19 cellular contexts compared by ENCODE assay signal in the genomic region with DNA sequence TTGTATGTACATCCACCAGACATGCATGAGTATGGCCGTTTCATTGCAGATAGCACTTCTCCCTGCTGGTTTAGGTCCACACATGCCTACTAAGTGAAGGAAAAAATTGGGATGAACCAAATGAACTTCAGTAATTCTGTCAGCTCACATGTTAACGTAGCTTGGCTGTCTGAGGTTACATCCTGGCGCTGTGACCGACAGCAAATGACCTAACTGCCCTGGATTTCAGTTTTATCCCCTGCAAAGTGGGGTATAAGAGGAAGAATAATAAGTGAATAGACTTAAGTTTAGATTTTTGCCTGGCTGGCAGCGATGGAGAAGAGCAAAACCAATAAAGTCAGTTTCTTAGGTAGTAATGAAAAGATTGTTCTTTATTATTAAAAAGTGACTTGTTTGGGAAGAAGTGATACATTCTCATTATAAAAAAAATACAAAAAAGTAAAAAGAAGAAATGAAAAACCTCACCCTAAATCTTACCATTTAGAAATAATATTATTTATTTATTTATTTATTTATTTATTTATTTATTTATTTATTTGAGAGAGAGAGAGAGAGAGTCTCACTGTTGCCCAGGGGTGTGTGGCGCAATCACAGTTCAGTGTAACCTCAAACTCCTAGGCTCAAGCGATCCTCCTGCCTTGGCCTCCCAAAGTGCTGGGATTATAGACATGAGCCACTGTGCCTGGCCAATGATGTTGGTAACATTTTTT. TPM values are rescaled to one million over a fixed set of nuclear protein-coding genes. Genes with fewer than 3 reads are reported as not detected.
DNase-seq lines count a peak whose midpoint lies in the region; ATAC-seq and TF ChIP-seq lines count a peak whose summit lies in the region.
"Had no signal": no experiment of that assay in that cellular context is flagged by ENCODE, and none has a peak within 500 bp of the region (broad histone marks: within the 10 kb centered on the region; RNA-seq: fewer than 3 reads in every experiment).

No MANE protein-coding gene starts in this region.

- CTCF ChIA-PET in HEK293 (lab: Yijun Ruan, JAX) = no interaction called here

- no peaks in the 10 kb centered on the region for H3K4me1 ChIP-seq in HEK293 (ENCODE audit: control insufficient read depth, insufficient read depth, low read length)

- DNase-seq in astrocyte of the hippocampus (ENCODE audit: low read depth, low spot score) (peak; percentile 58), glomerular visceral epithelial cell (ENCODE audit: extremely low spot score) (peak; percentile 74), osteocyte (ENCODE audit: extremely low spot score, unreplicated experiment) (no peak), cerebellar nuclear complex (lab: John Stamatoyannopoulos, UW) (no peak), AG08395 (ENCODE audit: low spot score) (no peak)
- DNase-seq in activated T-helper 2 cell treated with anti-CD3 and anti-CD28 coated beads, Interferon-gamma antibody, Interleukin-2, Interleukin-4, amounts not matched to agents 10 μg/mL and 5 μg/mL and 100 μg/mL, durations not matched to agents 14 hours and 24 hours and 36 hours (ENCODE audit: low spot score) = no peak
- no peak for DNase-seq in stimulated activated naive B cell treated with anti-CD40 and anti-IgM and Interleukin-4, amounts not matched to agents 10 μg/mL and 1 μg/mL and 100 μg/mL, for 72 hours
- DNase-seq: C1 segment of cervical spinal cord; CD8-positive, alpha-beta memory T cell; DMS53; NCI-H1105; NCI-H1694; NCI-H2107; NCI-H510A; NCI-H774; Right ventricle myocardium superior had no signal

- POLR2A ChIA-PET in HEK293 (lab: Yijun Ruan, JAX) = no interaction called here

- H3K9me3 Mint-ChIP-seq in osteocyte (ENCODE audit: unreplicated experiment) = no peaks in the 10 kb centered on the region
- no peaks in the 10 kb centered on the region for H3K9me3 Mint-ChIP-seq in activated T-helper 2 cell treated with anti-CD3 and anti-CD28 coated beads, Interferon-gamma antibody, Interleukin-2, Interleukin-4, amounts not matched to agents 10 μg/mL and 5 μg/mL and 100 μg/mL, durations not matched to agents 14 hours and 24 hours and 36 hours
- peaks cover 0 to 3% of the 10 kb centered on the region in 2 donors for H3K9me3 Mint-ChIP-seq in stimulated activated naive B cell treated with anti-CD40 and anti-IgM and Interleukin-4, amounts not matched to agents 10 μg/mL and 1 μg/mL and 100 μg/mL, for 72 hours

- peaks cover 18% of the 10 kb centered on the region for H3K36me3 Mint-ChIP-seq in osteocyte (ENCODE audit: unreplicated experiment)
- H3K36me3 Mint-ChIP-seq in activated T-helper 2 cell treated with anti-CD3 and anti-CD28 coated beads, Interferon-gamma antibody, Interleukin-2, Interleukin-4, amounts not matched to agents 10 μg/mL and 5 μg/mL and 100 μg/mL, durations not matched to agents 14 hours and 24 hours and 36 hours (ENCODE audit: low read depth) = no peaks in the 10 kb centered on the region
- no peaks in the 10 kb centered on the region for H3K36me3 Mint-ChIP-seq in stimulated activated naive B cell treated with anti-CD40 and anti-IgM and Interleukin-4, amounts not matched to agents 10 μg/mL and 1 μg/mL and 100 μg/mL, for 72 hours
- H3K36me3 Mint-ChIP-seq: CD8-positive, alpha-beta memory T cell had no signal

- intact Hi-C loops in activated T-helper 2 cell treated with anti-CD3 and anti-CD28 coated beads, Interferon-gamma antibody, Interleukin-2, Interleukin-4, amounts not matched to agents 10 μg/mL and 5 μg/mL and 100 μg/mL, durations not matched to agents 14 hours and 24 hours and 36 hours (cut with micrococcal nuclease) = no loop called here

- no peak for TF ChIP-seq CTCF in HEK293 (tag by site-specific recombination; IDR thresholded peaks at IDR 0.05)
- no peak for TF ChIP-seq CTCF in osteocyte (IDR thresholded peaks at IDR 0.05)

- H3K36me3 ChIP-seq in HEK293 (ENCODE audit: control insufficient read depth in 2 of 2, insufficient read depth in 1 of 2, low read length in 2 of 2) = peaks cover 0 to 3% of the 10 kb centered on the region in 2 experiments; a peak in 1 of 3 replicates

- no peak overlapping the region for H3K4me3 Mint-ChIP-seq in osteocyte (ENCODE audit: unreplicated experiment)
- no peak overlapping the region for H3K4me3 Mint-ChIP-seq in activated T-helper 2 cell treated with anti-CD3 and anti-CD28 coated beads, Interferon-gamma antibody, Interleukin-2, Interleukin-4, amounts not matched to agents 10 μg/mL and 5 μg/mL and 100 μg/mL, durations not matched to agents 14 hours and 24 hours and 36 hours (ENCODE audit: low read depth)
- no peak overlapping the region for H3K4me3 Mint-ChIP-seq in stimulated activated naive B cell treated with anti-CD40 and anti-IgM and Interleukin-4, amounts not matched to agents 10 μg/mL and 1 μg/mL and 100 μg/mL, for 72 hours
- H3K4me3 Mint-ChIP-seq: CD8-positive, alpha-beta memory T cell had no signal

- no peak overlapping the region for H3K4me3 ChIP-seq in HEK293 (ENCODE audit: low read depth, low read length)

- H3K27me3 Mint-ChIP-seq in osteocyte (ENCODE audit: unreplicated experiment) = no peaks in the 10 kb centered on the region
- no peaks in the 10 kb centered on the region for H3K27me3 Mint-ChIP-seq in activated T-helper 2 cell treated with anti-CD3 and anti-CD28 coated beads, Interferon-gamma antibody, Interleukin-2, Interleukin-4, amounts not matched to agents 10 μg/mL and 5 μg/mL and 100 μg/mL, durations not matched to agents 14 hours and 24 hours and 36 hours (ENCODE audit: low read depth)
- peaks cover 2 to 8% of the 10 kb centered on the region in 2 donors for H3K27me3 Mint-ChIP-seq in stimulated activated naive B cell treated with anti-CD40 and anti-IgM and Interleukin-4, amounts not matched to agents 10 μg/mL and 1 μg/mL and 100 μg/mL, for 72 hours

- peak overlapping the region; percentile 48 for H3K27ac Mint-ChIP-seq in osteocyte (ENCODE audit: unreplicated experiment)
- H3K27ac Mint-ChIP-seq in activated T-helper 2 cell treated with anti-CD3 and anti-CD28 coated beads, Interferon-gamma antibody, Interleukin-2, Interleukin-4, amounts not matched to agents 10 μg/mL and 5 μg/mL and 100 μg/mL, durations not matched to agents 14 hours and 24 hours and 36 hours = no peak overlapping the region
- H3K27ac Mint-ChIP-seq in stimulated activated naive B cell treated with anti-CD40 and anti-IgM and Interleukin-4, amounts not matched to agents 10 μg/mL and 1 μg/mL and 100 μg/mL, for 72 hours = no peak overlapping the region
- H3K27ac Mint-ChIP-seq: CD8-positive, alpha-beta memory T cell had no signal

- H3K4me1 Mint-ChIP-seq in osteocyte (ENCODE audit: unreplicated experiment) = peaks cover 52% of the 10 kb centered on the region
- no peaks in the 10 kb centered on the region for H3K4me1 Mint-ChIP-seq in activated T-helper 2 cell treated with anti-CD3 and anti-CD28 coated beads, Interferon-gamma antibody, Interleukin-2, Interleukin-4, amounts not matched to agents 10 μg/mL and 5 μg/mL and 100 μg/mL, durations not matched to agents 14 hours and 24 hours and 36 hours (ENCODE audit: low read depth)
- H3K4me1 Mint-ChIP-seq in stimulated activated naive B cell treated with anti-CD40 and anti-IgM and Interleukin-4, amounts not matched to agents 10 μg/mL and 1 μg/mL and 100 μg/mL, for 72 hours = no peaks in the 10 kb centered on the region
- H3K4me1 Mint-ChIP-seq: CD8-positive, alpha-beta memory T cell had no signal

- no peaks in the 10 kb centered on the region for H3K9me3 ChIP-seq in HEK293 (ENCODE audit: control insufficient read depth, insufficient read depth, low read depth, low read length)

- H3K27ac ChIP-seq in HEK293 (ENCODE audit: extremely low read depth, low read depth, low read length) = no peak overlapping the region
- H3K27ac ChIP-seq: HL-60 had no signal

- ATAC-seq in stimulated activated naive B cell treated with anti-CD40 and anti-IgM and Interleukin-4, amounts not matched to agents 10 μg/mL and 1 μg/mL and 100 μg/mL, for 72 hours (replicated peaks) = no peak

TF ChIP-seq in HEK293, 187 proteins besides CTCF, POLR2A, EP300 and RAD21 (continues in another document):
- no peak for TF ChIP-seq OSR2 (tag by site-specific recombination; IDR thresholded peaks at IDR 0.05)
- peak; percentile 87; the same call in 1 of the 2 replicates for TF ChIP-seq ZNF394 (tag by site-specific recombination; IDR thresholded peaks at IDR 0.05; ENCODE audit: borderline replicate concordance)
- TF ChIP-seq ZNF140 (tag by site-specific recombination; IDR thresholded peaks at IDR 0.05) = peak; percentile 42; the same call in 1 of the 2 replicates
- TF ChIP-seq ZBTB8A (tag by site-specific recombination; IDR thresholded peaks at IDR 0.05) = peak; percentile 57
- peak; percentile 72 for TF ChIP-seq ZNF426 (tag by site-specific recombination; IDR thresholded peaks at IDR 0.05)
- peak; percentile 43 for TF ChIP-seq ZNF623 (tag by site-specific recombination; IDR thresholded peaks at IDR 0.05)
- peak; percentile 35; the same call in 1 of the 2 replicates for TF ChIP-seq ZNF629 (tag by site-specific recombination; IDR thresholded peaks at IDR 0.05)

RNA-seq across cellular contexts. Expression of a gene that starts 4.2 kb away (rescaled TPM):
- not detected in 2 replicates for total RNA-seq in osteocyte
- not detected in 2 replicates for total RNA-seq in activated T-helper 2 cell treated with anti-CD3 and anti-CD28 coated beads, Interferon-gamma antibody, Interleukin-2, Interleukin-4, amounts not matched to agents 10 μg/mL and 5 μg/mL and 100 μg/mL, durations not matched to agents 14 hours and 24 hours and 36 hours
- total RNA-seq: CD8-positive, alpha-beta memory T cell; LHCN-M2; Right ventricle myocardium superior had no signal

RNA-seq across cellular contexts. Expression of a gene that starts 38.4 kb away (rescaled TPM):
- 347 and 357 TPM in 2 replicates for total RNA-seq in osteocyte
- total RNA-seq in activated T-helper 2 cell treated with anti-CD3 and anti-CD28 coated beads, Interferon-gamma antibody, Interleukin-2, Interleukin-4, amounts not matched to agents 10 μg/mL and 5 μg/mL and 100 μg/mL, durations not matched to agents 14 hours and 24 hours and 36 hours = 0.55 and 0.89 TPM in 2 replicates

Comparison
In these comparisons a context has a peak if more than half of its experiments do, and no peak if none do; other contexts are left out.
1. DNase-seq: peak in astrocyte of the hippocampus (single experiment) and glomerular visceral epithelial cell (single experiment); none in osteocyte (single experiment), cerebellar nuclear complex (0 of 2), activated T-helper 2 cell treated with anti-CD3 and anti-CD28 coated beads, Interferon-gamma antibody, Interleukin-2, Interleukin-4, amounts not matched to agents 10 μg/mL and 5 μg/mL and 100 μg/mL, durations not matched to agents 14 hours and 24 hours and 36 hours (single experiment), AG08395 (single experiment) and stimulated activated naive B cell treated with anti-CD40 and anti-IgM and Interleukin-4, amounts not matched to agents 10 μg/mL and 1 μg/mL and 100 μg/mL, for 72 hours (single experiment).
2. RNA of a gene that starts 38.4 kb away (total RNA-seq): 347 to 357 TPM in osteocyte; 0.55 to 0.89 TPM in activated T-helper 2 cell treated with anti-CD3 and anti-CD28 coated beads, Interferon-gamma antibody, Interleukin-2, Interleukin-4, amounts not matched to agents 10 μg/mL and 5 μg/mL and 100 μg/mL, durations not matched to agents 14 hours and 24 hours and 36 hours; every median in the first group is over 100 times any median in the second.